8 cellular contexts compared by ENCODE assay signal in the genomic region with DNA sequence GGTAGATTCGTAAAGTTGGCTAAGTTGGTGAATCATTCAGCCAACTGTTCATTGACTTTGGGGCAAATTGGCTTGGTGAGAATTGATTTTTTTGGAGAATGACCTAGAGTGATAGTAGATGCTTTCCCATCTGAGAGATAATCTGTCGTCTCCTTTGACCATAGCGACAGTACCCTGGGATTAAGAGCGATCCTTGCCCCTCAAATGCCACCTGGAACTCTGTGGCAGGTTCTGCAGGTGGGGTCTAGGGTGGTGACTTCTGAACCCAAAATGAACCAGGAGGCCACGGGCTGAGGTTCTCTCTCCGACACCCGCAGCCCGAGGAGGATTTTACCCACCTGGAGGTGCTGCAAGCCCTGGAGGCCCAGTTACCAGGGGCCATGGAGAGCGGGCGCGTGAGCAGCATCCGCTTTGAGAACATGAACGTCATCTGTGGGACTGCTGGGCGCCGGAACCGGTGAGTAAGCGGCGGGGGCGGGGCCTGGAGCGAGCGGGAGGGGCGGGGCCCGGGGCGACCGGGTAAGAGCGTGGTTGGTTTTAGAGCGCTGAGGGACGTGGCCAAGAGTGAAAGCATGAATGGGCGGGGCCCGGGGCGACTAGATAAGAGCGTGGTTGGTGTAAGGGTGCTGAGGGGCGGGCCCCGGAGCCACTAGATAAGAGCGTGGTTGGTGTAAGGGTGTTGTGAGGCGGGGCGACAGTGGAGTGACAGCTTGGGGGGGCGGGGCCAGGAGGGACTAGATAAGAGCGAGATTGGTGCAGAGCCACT. TPM values are rescaled to one million over a fixed set of nuclear protein-coding genes. Genes with fewer than 3 reads are reported as not detected.
DNase-seq lines count a peak whose midpoint lies in the region; ATAC-seq, FAIRE-seq and TF ChIP-seq lines count a peak whose summit lies in the region.

No MANE protein-coding gene starts in this region.

- H3K4me3 ChIP-seq in HCT116 (replicated peaks in 1 of 2; ENCODE audit: low read depth in 1 of 2, low read length in 2 of 2) (peak overlapping the region; percentile 77 to 81), H1 (ENCODE audit: extremely low read depth in 1 of 4, insufficient read depth in 2 of 4, low read depth in 3 of 4, low read length in 4 of 4) (peak overlapping the region; percentile 80 to 88 (median 84))

- H3K4me2 ChIP-seq in HCT116 (ENCODE audit: low read length) (peak overlapping the region; percentile 92), H1 (ENCODE audit: insufficient read depth in 1 of 2, low read depth in 2 of 2, low read length in 2 of 2) (peak overlapping the region; percentile 96 to 97)

- CTCF ChIA-PET in HCT116 (lab: Charles Lee): interaction anchor here (1.0 kb wide), 2 partner anchors 12 to 102 kb away, joined by 4 to 6 read pairs; no protein-coding TSS in a partner anchor
- CTCF ChIA-PET in H1 (lab: Charles Lee; ENCODE audit: partially characterized antibody): no interaction called here

- peaks cover 15% of the 10 kb centered on the region for H3K4me1 Mint-ChIP-seq in memory B cell

- H2BK5ac ChIP-seq in H1 (ENCODE audit: low read depth, low read length): peak overlapping the region; percentile 95; the same call in 1 of the 2 replicates

- H3K79me1 ChIP-seq in H1 (ENCODE audit: low read depth, low read length): no peaks in the 10 kb centered on the region

- no peak overlapping the region for H3K23ac ChIP-seq in H1 (ENCODE audit: insufficient read length)

- no peak overlapping the region for H4K91ac ChIP-seq in H1 (replicated peaks; ENCODE audit: insufficient read length, low read length)

- 8% methylated on average over 19 of the region's 39 CpGs; no CpG with 5 or more reads in 1 of the 2 experiments for WGBS in H1 (ENCODE audit: extremely low coverage in 1 of 2, insufficient coverage in 1 of 2, insufficient read length in 1 of 2, insufficient replicate concordance in 2 of 2, low coverage in 1 of 2, low lambda C conversion rate in 2 of 2, missing lambda C conversion rate in 1 of 2), 2 experiments

- H2AK5ac ChIP-seq in H1 (ENCODE audit: low read depth, low read length): no peak overlapping the region; the same call in 1 of the 2 replicates

- FAIRE-seq in H1 (lab: Jason Lieb, UNC): peak; percentile 32

- H3K23me2 ChIP-seq in H1 (ENCODE audit: low read depth, low read length): peaks cover 14% of the 10 kb centered on the region

- H3K9me3 Mint-ChIP-seq in memory B cell: peaks cover 22% of the 10 kb centered on the region

- BruUV-seq in HCT116 (replicated peaks; lab: Mats Ljungman, UMichigan): no TSS peak

- H3K27me3 Mint-ChIP-seq in memory B cell: peaks cover 42% of the 10 kb centered on the region

- POLR2A ChIA-PET in HCT116 (lab: Charles Lee): no interaction called here
- POLR2A ChIA-PET in H1 (lab: Charles Lee; ENCODE audit: partially characterized antibody): no interaction called here

- intact Hi-C loops in HCT116 (cut with micrococcal nuclease): loop anchor here (5.0 to 10.0 kb wide), 2 partner anchors 123 to 291 kb away; partner anchors contain the start of gene NAPSA

- H2BK120ac ChIP-seq in H1 (replicated peaks; ENCODE audit: low read depth, low read length): no peak overlapping the region

- H3K4me1 ChIP-seq in HCT116 (ENCODE audit: control insufficient read depth in 1 of 2, insufficient read depth in 2 of 2, low read length in 2 of 2) (peaks cover 0 to 34% of the 10 kb centered on the region in 2 experiments; a peak in 3 of 4 replicates), H1 (replicated peaks in 1 of 4; ENCODE audit: control insufficient read depth in 3 of 4, insufficient read depth in 4 of 4, low read length in 3 of 4) (peaks cover 2 to 14% (median 6%) of the 10 kb centered on the region in 4 experiments; a peak in 6 of 7 replicates)

- no peak overlapping the region for H2BK12ac ChIP-seq in H1 (ENCODE audit: low read depth, low read length)

- H3K9ac ChIP-seq in HCT116 (ENCODE audit: low read length) (peak overlapping the region; percentile 84), H1 (replicated peaks in 1 of 4; ENCODE audit: extremely low read depth in 1 of 4, low read depth in 3 of 4, low read length in 3 of 4) (peak overlapping the region in 3 of 4 experiments; percentile 75 to 77 (median 77); a peak in 6 of 7 replicates)

- RAD21 ChIA-PET in HCT116 (lab: Charles Lee; ENCODE audit: low non-redundant PET in 1 of 2, low total read pairs in 2 of 2, uncharacterized antibody in 2 of 2, unreplicated experiment in 2 of 2): interaction anchor here in 1 of 2 experiments (0.5 kb wide), 1 partner anchor 126 kb away, joined by 6 read pairs; no protein-coding TSS in a partner anchor

- H4K20me1 ChIP-seq in HCT116 (ENCODE audit: insufficient read depth) (no peaks in the 10 kb centered on the region), H1 (replicated peaks in 1 of 2; ENCODE audit: control insufficient read depth in 1 of 2, insufficient read depth in 2 of 2, low read length in 2 of 2) (peaks cover 0 to 6% of the 10 kb centered on the region in 2 experiments)

- peak; percentile 47 for TF ChIP-seq POLR2A in HCT116 (IDR thresholded peaks at IDR 0.05; ENCODE audit: borderline replicate concordance, extremely low read depth, insufficient read depth, insufficient read length)
- peak; percentile 61 to 71; a peak in 2 of 3 replicates for TF ChIP-seq POLR2A in H1 (IDR thresholded peaks at IDR 0.05; ENCODE audit: control extremely low read depth in 1 of 2, low read depth in 2 of 2, low read length in 2 of 2)

- peaks cover 19% of the 10 kb centered on the region for H3K36me3 Mint-ChIP-seq in memory B cell

- no peak for TF ChIP-seq EP300 in H1 (IDR thresholded peaks at IDR 0.05; ENCODE audit: borderline replicate concordance in 1 of 2, low read depth in 2 of 2, low read length in 2 of 2)

- H3K4ac ChIP-seq in H1 (replicated peaks; ENCODE audit: insufficient read length, low read depth, low read length): peak overlapping the region; percentile 40

- no peak for TF ChIP-seq CTCF in C4-2B (conservative IDR thresholded peaks at IDR 0.05)
- no peak for TF ChIP-seq CTCF in HCT116 (IDR thresholded peaks at IDR 0.05 in 2 of 3, conservative IDR thresholded peaks at IDR 0.05 in 1 of 3; ENCODE audit: borderline replicate concordance in 1 of 3, insufficient read depth in 1 of 3, low read depth in 2 of 3, low read length in 2 of 3)
- no peak for TF ChIP-seq CTCF in H1 (IDR thresholded peaks at IDR 0.05; ENCODE audit: control extremely low read depth in 1 of 3, insufficient read depth in 1 of 3, low read depth in 1 of 3, low read length in 3 of 3)

- no peak overlapping the region for H2BK15ac ChIP-seq in H1 (ENCODE audit: low read length)

- no peak overlapping the region for H3K14ac ChIP-seq in H1 (ENCODE audit: insufficient read length)

- TF ChIP-seq RAD21 in HCT116 (IDR thresholded peaks at IDR 0.05; ENCODE audit: low read depth): no peak
- TF ChIP-seq RAD21 in H1 (IDR thresholded peaks at IDR 0.05 in 1 of 2, conservative IDR thresholded peaks at IDR 0.05 in 1 of 2; ENCODE audit: low read depth in 2 of 2, low read length in 2 of 2): no peak; a peak in 2 of 4 replicates

- H3K27ac Mint-ChIP-seq in memory B cell: peak overlapping the region; percentile 91

- DNase-seq in HCT116 (ENCODE audit: low read depth, low spot score) (peak; percentile 99), NOMO-1 (lab: John Stamatoyannopoulos, UW; ENCODE audit: unreplicated experiment in 2 of 2) (peak; percentile 99), H1 (ENCODE audit: low read depth in 1 of 2, low spot score in 2 of 2) (peak; percentile 98 to 99), memory B cell (ENCODE audit: low spot score in 2 of 2) (peak in 1 of 2 donors; percentile 39)
- peak; percentile 69 for DNase-seq in activated CD8-positive, alpha-beta memory T cell treated with anti-CD3 and anti-CD28 coated beads, Interleukin-2, amount 50 U/mL, for 24 hours (ENCODE audit: extremely low read depth)
- peak; percentile 70 for DNase-seq in stimulated activated CD8-positive, alpha-beta memory T cell treated with anti-CD3 and anti-CD28 coated beads, Interleukin-12 subunit alpha, Interleukin-12 subunit beta, amount 100 ng/mL, for 4 hours (ENCODE audit: low read depth)

- no peaks in the 10 kb centered on the region for H3K36me3 ChIP-seq in HCT116 (ENCODE audit: control insufficient read depth in 1 of 2, insufficient read depth in 2 of 2, low read length in 2 of 2)
- no peaks in the 10 kb centered on the region for H3K36me3 ChIP-seq in H1 (ENCODE audit: control insufficient read depth in 2 of 4, insufficient read depth in 4 of 4, low read length in 3 of 4)

- H3K27me3 ChIP-seq in HCT116 (ENCODE audit: insufficient read depth, low read length): no peaks in the 10 kb centered on the region
- H3K27me3 ChIP-seq in H1 (replicated peaks in 1 of 4; ENCODE audit: control insufficient read depth in 3 of 4, extremely low read depth in 1 of 4, insufficient read depth in 3 of 4, low read length in 3 of 4): no peaks in the 10 kb centered on the region; a peak in 2 of 7 replicates

- H3K27ac ChIP-seq in C4-2B (peak overlapping the region; percentile 74), HCT116 (ENCODE audit: low read depth, low read length) (peak overlapping the region; percentile 81), H1 (ENCODE audit: low read depth, low read length) (peak overlapping the region; percentile 84)

- no peak overlapping the region for H3K18ac ChIP-seq in H1 (ENCODE audit: extremely low read depth, low read length)

- H4K5ac ChIP-seq in H1 (ENCODE audit: insufficient read length, low read depth, low read length): peak overlapping the region; percentile 23

- H3K79me2 ChIP-seq in HCT116 (ENCODE audit: insufficient read depth, low read length) (no peaks in the 10 kb centered on the region), H1 (ENCODE audit: control insufficient read depth in 1 of 2, insufficient read depth in 2 of 2, low read length in 2 of 2) (no peaks in the 10 kb centered on the region)

- H2AFZ ChIP-seq in HCT116 (ENCODE audit: low read depth, low read length, poor library complexity, severe bottlenecking): no peak overlapping the region
- peak overlapping the region; percentile 33 for H2AFZ ChIP-seq in H1 (ENCODE audit: low read length)

- peak; percentile 95 for ATAC-seq in HCT116
- peak; percentile 77 for ATAC-seq in memory B cell (ENCODE audit: low read depth)
- no peak for ATAC-seq in HG02610 (IDR thresholded peaks at IDR 0.05; ENCODE audit: unreplicated experiment)

- peak overlapping the region; percentile 77 for H3K4me3 Mint-ChIP-seq in memory B cell

- H3K9me3 ChIP-seq in HCT116 (ENCODE audit: control insufficient read depth in 1 of 2, insufficient read depth in 1 of 2, low read depth in 1 of 2, low read length in 2 of 2) (no peaks in the 10 kb centered on the region), H1 (ENCODE audit: insufficient read depth in 2 of 2, low read depth in 1 of 2, low read length in 1 of 2) (no peaks in the 10 kb centered on the region)

- no peaks in the 10 kb centered on the region for H3K9me2 ChIP-seq in HCT116 (ENCODE audit: insufficient read depth)

- H4K8ac ChIP-seq in H1 (ENCODE audit: extremely low read depth, insufficient read depth, low read length): peak overlapping the region; percentile 81

- peak overlapping the region; percentile 63 for H3K56ac ChIP-seq in H1 (replicated peaks; ENCODE audit: insufficient read length, low read depth, low read length)

- no peak overlapping the region for H2BK20ac ChIP-seq in H1 (ENCODE audit: low read length)

RNA-seq across cellular contexts. Expression of gene C19orf81, which starts 8.6 kb away (rescaled TPM):
- total RNA-seq in HCT116 (2021; ENCODE audit: unreplicated experiment): 14.5 TPM
- polyA plus RNA-seq in HCT116 (2012): 12.4 and 14.8 TPM in 2 replicates
- total RNA-seq in H1 (2021; fragmentation: NEBNext Ultra II Directional; extraction: Animal tissue kit (Norgen Biotek cat#: 25700)): 11.7 and 14.2 TPM in 2 replicates
- polyA plus RNA-seq in H1 (2011; rRNA removed): 13.0 and 22.0 TPM in 2 replicates
- polyA plus RNA-seq in H1 (2011; cell fraction: cytosol; rRNA removed): 12.6 TPM
- 15.7 TPM for polyA plus RNA-seq in H1 (2011; cell fraction: nucleus; rRNA removed)
- 2.5 to 17.3 TPM (median 15.4 TPM) in 4 replicates for polyA plus RNA-seq in H1 (2012, experiment 1 of 2)
- polyA plus RNA-seq in H1 (2012, experiment 2 of 2): 7.0 TPM
- 20.4 TPM for polyA plus RNA-seq in H1 (2013, experiment 1 of 2)
- polyA plus RNA-seq in H1 (2013, experiment 2 of 2): 20.0 TPM
- not detected in 2 replicates for polyA minus RNA-seq in H1 (2011; rRNA and poly(A)+ RNA removed)
- not detected for polyA minus RNA-seq in H1 (2011; cell fraction: cytosol; rRNA and poly(A)+ RNA removed)
- polyA minus RNA-seq in H1 (2011; cell fraction: nucleus; rRNA and poly(A)+ RNA removed): 7.5 TPM

RNA-seq across cellular contexts. Expression of gene SYT3, which starts 18.2 kb away (rescaled TPM):
- total RNA-seq in HCT116 (2021; ENCODE audit: unreplicated experiment): 4.6 TPM
- 4.1 and 4.4 TPM in 2 replicates for polyA plus RNA-seq in HCT116 (2012)
- 13.9 and 17.3 TPM in 2 replicates for total RNA-seq in H1 (2021; fragmentation: NEBNext Ultra II Directional; extraction: Animal tissue kit (Norgen Biotek cat#: 25700))
- polyA plus RNA-seq in H1 (2011; rRNA removed): 6.7 and 12.7 TPM in 2 replicates
- 6.2 TPM for polyA plus RNA-seq in H1 (2011; cell fraction: cytosol; rRNA removed)
- 13.0 TPM for polyA plus RNA-seq in H1 (2011; cell fraction: nucleus; rRNA removed)
- 11.9 to 13.7 TPM (median 12.9 TPM) in 4 replicates for polyA plus RNA-seq in H1 (2012, experiment 1 of 2)
- 12.1 TPM for polyA plus RNA-seq in H1 (2012, experiment 2 of 2)
- 11.8 TPM for polyA plus RNA-seq in H1 (2013, experiment 1 of 2)
- 12.4 TPM for polyA plus RNA-seq in H1 (2013, experiment 2 of 2)
- polyA minus RNA-seq in H1 (2011; rRNA and poly(A)+ RNA removed): 3.1 and 5.1 TPM in 2 replicates
- polyA minus RNA-seq in H1 (2011; cell fraction: cytosol; rRNA and poly(A)+ RNA removed): 4.0 TPM
- 4.0 TPM for polyA minus RNA-seq in H1 (2011; cell fraction: nucleus; rRNA and poly(A)+ RNA removed)
